Comparison of ENCODE assay signal across 8 cellular contexts in the genomic region with DNA sequence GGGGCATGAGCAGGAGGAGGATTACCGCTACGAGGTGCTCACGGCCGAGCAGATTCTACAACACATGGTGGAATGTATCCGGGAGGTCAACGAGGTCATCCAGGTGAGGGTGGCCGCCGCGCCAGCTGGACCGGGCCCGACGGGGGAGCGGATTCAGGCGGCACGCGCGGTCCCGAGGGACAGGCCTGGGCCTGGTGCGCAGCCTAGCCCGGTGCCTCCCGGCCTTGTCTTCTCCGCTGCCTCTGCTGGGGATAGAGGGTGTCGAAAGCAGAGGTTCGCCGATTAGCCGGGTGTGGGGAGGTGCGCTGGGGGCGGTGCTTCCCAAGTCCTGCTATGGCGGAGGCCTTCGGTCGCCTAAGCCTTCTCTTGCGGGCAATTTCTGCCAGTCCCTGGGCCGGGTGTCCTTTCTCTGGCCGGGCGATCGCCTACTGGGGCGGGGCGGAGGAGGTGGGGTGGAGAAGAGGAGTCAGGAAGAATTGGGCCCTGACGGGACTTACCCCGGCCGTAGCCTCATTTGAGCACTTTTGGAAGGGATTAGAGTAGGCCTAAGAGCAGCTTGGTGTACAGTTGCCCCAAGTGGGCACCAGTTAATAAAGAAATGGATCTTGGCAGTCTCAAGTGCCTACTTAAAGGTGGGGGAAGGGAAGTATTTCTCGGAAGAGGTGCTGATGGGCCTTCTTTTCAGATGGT.
A peak's percentile ranks its signal among the peaks of the same experiment; 100 is the strongest.
DNase-seq lines count a peak whose midpoint lies in the region; ATAC-seq lines count a peak whose summit lies in the region.

No MANE protein-coding gene starts in this region.

- peak; percentile 6 for DNase-seq in NCI-H2029 (lab: John Stamatoyannopoulos, UW)
- no peak for DNase-seq in NCI-H2029 treated with DMSO at 0.1 percent for 48 hours (lab: John Stamatoyannopoulos, UW)
- DNase-seq in NCI-H2227 (lab: John Stamatoyannopoulos, UW; ENCODE audit: unreplicated experiment), result peak; percentile 65
- peak; percentile 65 for DNase-seq in cerebellar cortex (ENCODE audit: low spot score)
- DNase-seq in kidney glomerular epithelial cell (lab: John Stamatoyannopoulos, UW), result peak; percentile 66
- DNase-seq in stimulated activated CD4-positive, alpha-beta T cell treated with anti-CD3 and anti-CD28 coated beads, Interleukin-1b, Interleukin-23, amount 100 ng/mL, for 1 hour (ENCODE audit: low read depth in 2 of 2), result peak; percentile 43 to 63

- ATAC-seq in HG03039 (IDR thresholded peaks at IDR 0.05; ENCODE audit: unreplicated experiment), result peak; percentile 36
- peak; percentile 67 to 69 for ATAC-seq in activated CD4-positive, CD25-positive, alpha-beta regulatory T cell treated with anti-CD3 and anti-CD28 coated beads, Interleukin-2, amount 50 U/mL, for 24 hours
